In genomic region chr14:69247691-69248440, GRCh38 we compare ENCODE assay signal across 10 cellular contexts. TPM values are rescaled to one million over a fixed set of nuclear protein-coding genes. Genes with fewer than 3 reads are reported as not detected.
A peak's percentile ranks its signal among the peaks of the same experiment; 100 is the strongest.
DNase-seq lines count a peak whose midpoint lies in the region; ATAC-seq and TF ChIP-seq lines count a peak whose summit lies in the region.
"Had no signal": no experiment of that assay in that cellular context is flagged by ENCODE, and none has a peak within 500 bp of the region (broad histone marks: within the 10 kb centered on the region; RNA-seq: fewer than 3 reads in every experiment).

No MANE protein-coding gene starts in this region.

- ATAC-seq in WTC11 = no peak

- H3K9ac ChIP-seq in OCI-LY3 (ENCODE audit: low read length) = no peak overlapping the region

- TF ChIP-seq CTCF in C4-2B (conservative IDR thresholded peaks at IDR 0.05) (peak; percentile 63), OCI-LY3 (IDR thresholded peaks at IDR 0.05; ENCODE audit: low read depth, low read length) (peak; percentile 49), foreskin fibroblast (IDR thresholded peaks at IDR 0.05; ENCODE audit: low read depth, low read length) (peak; percentile 37), retinal pigment epithelial cell (conservative IDR thresholded peaks at IDR 0.05; ENCODE audit: low read depth, low read length) (peak; percentile 28), WTC11 (IDR thresholded peaks at IDR 0.05) (no peak)

- no peaks in the 10 kb centered on the region for H3K36me3 ChIP-seq in OCI-LY3 (replicated peaks; ENCODE audit: low read depth, low read length)

- H3K4me3 Mint-ChIP-seq in WTC11 = no peak overlapping the region

- no peaks in the 10 kb centered on the region for H3K9me3 Mint-ChIP-seq in WTC11

- H3K4me1 ChIP-seq in OCI-LY3 (ENCODE audit: low read length) = peaks cover 6% of the 10 kb centered on the region

- H3K4me3 ChIP-seq in OCI-LY3 (ENCODE audit: low read length) (no peak overlapping the region), foreskin fibroblast (ENCODE audit: low read depth in 1 of 2, low read length in 2 of 2) (no peak overlapping the region), retinal pigment epithelial cell (ENCODE audit: low read length) (no peak overlapping the region)

- no peak overlapping the region for H3K27ac ChIP-seq in C4-2B
- H3K27ac ChIP-seq in OCI-LY3 (ENCODE audit: low read length) = no peak overlapping the region

- no peaks in the 10 kb centered on the region for H3K79me2 ChIP-seq in OCI-LY3 (ENCODE audit: low read length)

- no peaks in the 10 kb centered on the region for H3K27me3 ChIP-seq in OCI-LY3 (ENCODE audit: low read depth, low read length)

- CTCF ChIA-PET in WTC11 (lab: Charles Lee) = interaction anchor here (1.0 to 2.2 kb wide), 4 partner anchors 9 to 99 kb away, joined by 3 to 10 read pairs (median 4); partner anchors contain the start of gene GALNT16

- H3K27me3 Mint-ChIP-seq in WTC11 (ENCODE audit: low read depth) = no peaks in the 10 kb centered on the region

- no peaks in the 10 kb centered on the region for H3K36me3 Mint-ChIP-seq in WTC11

- H3K4me2 ChIP-seq in OCI-LY3 (ENCODE audit: low read length) = no peak overlapping the region

- H3K27ac Mint-ChIP-seq in WTC11 = no peak overlapping the region

- no peaks in the 10 kb centered on the region for H3K4me1 Mint-ChIP-seq in WTC11

- no peaks in the 10 kb centered on the region for H4K20me1 ChIP-seq in OCI-LY3 (ENCODE audit: insufficient read depth, low read length)

- H3K9me3 ChIP-seq in OCI-LY3 (ENCODE audit: insufficient read depth, low read length) = no peaks in the 10 kb centered on the region

- H2AFZ ChIP-seq in OCI-LY3 (ENCODE audit: low read depth, low read length) = no peak overlapping the region

- POLR2A ChIA-PET in WTC11 (lab: Charles Lee) = interaction anchor here (0.6 kb wide), 1 partner anchor 377 kb away, joined by 4 read pairs; no protein-coding TSS in a partner anchor

- DNase-seq in foreskin fibroblast (peak; percentile 93 to 97), retinal pigment epithelial cell (ENCODE audit: low read depth) (no peak), T-helper 1 cell (no peak), NCI-H2081 treated with DMSO at 0.1 percent for 48 hours (lab: John Stamatoyannopoulos, UW) (no peak), WTC11 (ENCODE audit: low spot score) (no peak), DMS153 treated with DMSO at 0.1 percent for 48 hours (lab: John Stamatoyannopoulos, UW; ENCODE audit: unreplicated experiment) (no peak)
- DNase-seq: NCI-H1694 had no signal

TF ChIP-seq in WTC11, 78 proteins besides CTCF, POLR2A, EP300 and RAD21:
- TF ChIP-seq E2F4 (CRISPR knock-in tag; IDR thresholded peaks at IDR 0.05; ENCODE audit: borderline replicate concordance, low read depth) (no peak), MXD4 (CRISPR knock-in tag; IDR thresholded peaks at IDR 0.05; ENCODE audit: borderline replicate concordance) (no peak), ETV6 (CRISPR knock-in tag; IDR thresholded peaks at IDR 0.05) (no peak), PRDM15 (CRISPR knock-in tag; IDR thresholded peaks at IDR 0.05) (no peak), AR (CRISPR knock-in tag; IDR thresholded peaks at IDR 0.05) (no peak), TEAD1 (CRISPR knock-in tag; IDR thresholded peaks at IDR 0.05) (no peak), ZNF512 (CRISPR knock-in tag; IDR thresholded peaks at IDR 0.05; ENCODE audit: borderline replicate concordance) (no peak), CBFB (CRISPR knock-in tag; IDR thresholded peaks at IDR 0.05; ENCODE audit: low read depth) (no peak), ZSCAN18 (CRISPR knock-in tag; IDR thresholded peaks at IDR 0.05) (no peak)
TF ChIP-seq in WTC11: peak in this region for 0.

RNA-seq across cellular contexts. Expression of gene GALNT16, which starts 12.1 kb away (rescaled TPM):
- 3.0 to 4.5 TPM (median 3.8 TPM) in 3 replicates for total RNA-seq in WTC11 (2021)
- total RNA-seq: lung microvascular endothelial cell had no signal

RNA-seq across cellular contexts. Expression of gene EXD2, which starts 56.6 kb away (rescaled TPM):
- 24.1 to 28.2 TPM (median 26.2 TPM) in 3 replicates for total RNA-seq in WTC11 (2021)

Comparison
In these comparisons a context has a peak if more than half of its experiments do, and no peak if none do; other contexts are left out.
1. DNase-seq: peak in foreskin fibroblast (2 of 2); none in retinal pigment epithelial cell (single experiment), T-helper 1 cell (0 of 5), NCI-H2081 treated with DMSO at 0.1 percent for 48 hours (single experiment), WTC11 (single experiment) and DMS153 treated with DMSO at 0.1 percent for 48 hours (single experiment).